1 cellular context compared by ENCODE assay signal in the genomic region with DNA sequence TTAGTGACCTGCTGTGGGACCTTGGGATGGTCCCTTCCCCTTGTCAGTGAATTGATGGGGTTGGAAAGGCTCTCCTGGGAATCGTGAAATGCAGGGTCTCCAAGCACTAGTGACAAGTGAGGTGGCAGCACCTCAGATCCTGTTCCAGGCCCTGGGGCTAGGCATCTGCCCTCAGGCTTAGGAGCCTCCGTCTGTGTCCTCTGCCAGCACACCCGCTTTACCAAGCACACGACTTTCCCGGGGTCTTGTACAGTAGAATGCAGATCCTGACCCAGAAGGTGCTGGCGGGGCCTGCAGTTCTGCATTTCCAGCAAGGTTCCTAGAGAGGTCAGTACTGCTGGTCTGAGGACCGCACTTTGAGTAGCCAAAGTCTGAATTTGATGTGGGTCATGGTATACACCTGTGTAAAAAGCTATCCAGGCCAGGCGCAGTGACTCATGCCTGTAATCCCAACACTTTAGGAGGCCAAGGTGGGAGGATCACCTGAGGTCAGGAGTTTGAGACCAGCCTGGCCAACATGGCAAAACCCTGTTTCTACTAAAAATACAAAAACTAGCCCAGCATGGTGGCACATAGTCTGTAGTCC.
TF ChIP-seq lines count a peak whose summit lies in the region.

No MANE protein-coding gene starts in this region.

TF ChIP-seq in K562, 482 proteins besides CTCF, POLR2A, EP300 and RAD21:
- TF ChIP-seq ZNF444 (CRISPR knock-in tag; IDR thresholded peaks at IDR 0.05), result no peak
- TF ChIP-seq ARHGAP35 (IDR thresholded peaks at IDR 0.05; ENCODE audit: partially characterized antibody), result no peak
- no peak for TF ChIP-seq MTF1 (CRISPR knock-in tag; IDR thresholded peaks at IDR 0.05; ENCODE audit: borderline replicate concordance)
- TF ChIP-seq SMARCC2 (IDR thresholded peaks at IDR 0.05; ENCODE audit: low read depth), result no peak
- no peak for TF ChIP-seq MED1 (CRISPR knock-in tag; IDR thresholded peaks at IDR 0.05; ENCODE audit: borderline replicate concordance)
- 0 out of 2 replicates have a peak, but pooled peaks have one; percentile 17 for TF ChIP-seq SPI1 (IDR thresholded peaks at IDR 0.05; ENCODE audit: borderline replicate concordance, low read depth, low read length)
- no peak for TF ChIP-seq ZNF436 (CRISPR knock-in tag; IDR thresholded peaks at IDR 0.05)
- no peak for TF ChIP-seq L3MBTL2 (IDR thresholded peaks at IDR 0.05)
